8 cellular contexts compared by ENCODE assay signal in genomic region chr19:12932392-12933286, GRCh38. TPM values are rescaled to one million over a fixed set of nuclear protein-coding genes. Genes with fewer than 3 reads are reported as not detected.
DNase-seq lines count a peak whose midpoint lies in the region; ATAC-seq and TF ChIP-seq lines count a peak whose summit lies in the region.

No MANE protein-coding gene starts in this region.

- no peak for TF ChIP-seq CTCF in Calu3 (IDR thresholded peaks at IDR 0.05; ENCODE audit: unreplicated experiment)
- no peak for TF ChIP-seq CTCF in OCI-LY1 (IDR thresholded peaks at IDR 0.05; ENCODE audit: low read length)
- TF ChIP-seq CTCF in endothelial cell (IDR thresholded peaks at IDR 0.05; ENCODE audit: unreplicated experiment): no peak
- no peak for TF ChIP-seq CTCF in osteoblast (IDR thresholded peaks at IDR 0.05; ENCODE audit: extremely low read depth, low read depth, low read length)

- BruUV-seq in Calu3 (replicated peaks; lab: Mats Ljungman, UMichigan): no TSS peak

- peaks cover 48% of the 10 kb centered on the region for H3K36me3 Mint-ChIP-seq in Calu3 (ENCODE audit: insufficient read depth, unreplicated experiment)
- H3K36me3 Mint-ChIP-seq in endothelial cell (ENCODE audit: low read depth, unreplicated experiment): peaks cover 9% of the 10 kb centered on the region

- H3K4me1 Mint-ChIP-seq in Calu3 (ENCODE audit: low read depth, unreplicated experiment) (peaks cover 15% of the 10 kb centered on the region), endothelial cell (ENCODE audit: unreplicated experiment) (peaks cover 17% of the 10 kb centered on the region)

- H3K9me3 Mint-ChIP-seq in Calu3 (ENCODE audit: low read depth, unreplicated experiment) (no peaks in the 10 kb centered on the region), endothelial cell (ENCODE audit: unreplicated experiment) (no peaks in the 10 kb centered on the region)

- peaks cover 14% of the 10 kb centered on the region for H3F3A ChIP-seq in OCI-LY1 (ENCODE audit: insufficient read depth, low read length)

- H3K4me2 ChIP-seq in OCI-LY1 (ENCODE audit: low read length): peak overlapping the region; percentile 98
- peak overlapping the region; percentile 99 for H3K4me2 ChIP-seq in osteoblast (ENCODE audit: insufficient read depth, low read length)

- H3K4me3 Mint-ChIP-seq in Calu3 (ENCODE audit: low read depth, unreplicated experiment) (peak overlapping the region; percentile 90), endothelial cell (ENCODE audit: unreplicated experiment) (peak overlapping the region; percentile 98)

- H2AFZ ChIP-seq in OCI-LY1 (ENCODE audit: low read length) (no peak overlapping the region), osteoblast (ENCODE audit: low read length) (peak overlapping the region; percentile 95)

- H3K27me3 ChIP-seq in OCI-LY1 (ENCODE audit: insufficient read depth, low read length): no peaks in the 10 kb centered on the region
- no peaks in the 10 kb centered on the region for H3K27me3 ChIP-seq in osteoblast (ENCODE audit: insufficient read depth, low read length)

- H3K4me3 ChIP-seq in OCI-LY1 (ENCODE audit: low read depth, low read length, poor library complexity, severe bottlenecking): peak overlapping the region; percentile 97
- peak overlapping the region; percentile 98 for H3K4me3 ChIP-seq in osteoblast (ENCODE audit: insufficient read depth, low read length)

- peak overlapping the region; percentile 98 for H3K9ac ChIP-seq in OCI-LY1 (ENCODE audit: low read length)

- H3K9me3 ChIP-seq in OCI-LY1 (ENCODE audit: low read length) (no peaks in the 10 kb centered on the region), osteoblast (ENCODE audit: low read depth, low read length) (no peaks in the 10 kb centered on the region)

- CTCF ChIA-PET in Calu3 (lab: Charles Lee): interaction anchor here (0.6 to 0.7 kb wide), 2 partner anchors 10 to 175 kb away, joined by 4 to 9 read pairs; no protein-coding TSS in a partner anchor

- intact Hi-C loops in Calu3 (cut with micrococcal nuclease; ENCODE audit: unreplicated experiment): no loop called here

- H4K20me1 ChIP-seq in OCI-LY1 (ENCODE audit: insufficient read depth, low read length) (no peaks in the 10 kb centered on the region), osteoblast (ENCODE audit: insufficient read depth, low read length) (peaks cover 14% of the 10 kb centered on the region)

- H3K4me1 ChIP-seq in OCI-LY1 (ENCODE audit: insufficient read depth, low read length, severe bottlenecking): peaks cover 39% of the 10 kb centered on the region
- H3K4me1 ChIP-seq in osteoblast (ENCODE audit: insufficient read depth, low read length): peaks cover 12% of the 10 kb centered on the region

- no peaks in the 10 kb centered on the region for H3K9me2 ChIP-seq in OCI-LY1 (ENCODE audit: low read depth, low read length)

- DNase-seq in Calu3: no peak
- no peak for DNase-seq in endothelial cell (ENCODE audit: low spot score)
- DNase-seq in osteoblast (ENCODE audit: insufficient read length, low spot score, missing footprints): peak; percentile 80
- no peak for DNase-seq in stimulated activated naive CD4-positive, alpha-beta T cell (lab: John Stamatoyannopoulos, UW)
- no peak for DNase-seq in OCI-M2 (lab: John Stamatoyannopoulos, UW; ENCODE audit: unreplicated experiment)
- no peak for DNase-seq in stimulated activated CD4-positive, alpha-beta T cell treated with anti-CD3 and anti-CD28 coated beads, Interleukin-2, amount 100 ng/mL, for 48 hours

- H3K27ac Mint-ChIP-seq in Calu3 (ENCODE audit: unreplicated experiment) (peak overlapping the region; percentile 72), endothelial cell (ENCODE audit: unreplicated experiment) (peak overlapping the region; percentile 90)

- H3K36me3 ChIP-seq in OCI-LY1 (ENCODE audit: insufficient read depth, low read length): peaks cover 39% of the 10 kb centered on the region
- H3K36me3 ChIP-seq in osteoblast (ENCODE audit: insufficient read depth, low read length): peaks cover 23% of the 10 kb centered on the region

- ATAC-seq in GM19023 (IDR thresholded peaks at IDR 0.05; ENCODE audit: unreplicated experiment): no peak

- peaks cover 21% of the 10 kb centered on the region for H3K79me2 ChIP-seq in OCI-LY1 (ENCODE audit: insufficient read depth, low read length)
- H3K79me2 ChIP-seq in osteoblast (ENCODE audit: insufficient read depth, low read length): peaks cover 40% of the 10 kb centered on the region

- peak overlapping the region; percentile 50 for H3K27ac ChIP-seq in OCI-LY1 (ENCODE audit: low read depth, low read length, poor library complexity, severe bottlenecking)
- peak overlapping the region; percentile 83 for H3K27ac ChIP-seq in osteoblast (ENCODE audit: low read depth, low read length)

- H3K27me3 Mint-ChIP-seq in Calu3 (ENCODE audit: unreplicated experiment): no peaks in the 10 kb centered on the region
- peaks cover 10% of the 10 kb centered on the region for H3K27me3 Mint-ChIP-seq in endothelial cell (ENCODE audit: unreplicated experiment)

RNA-seq across cellular contexts. Expression of gene FARSA, which starts 0.9 kb away (rescaled TPM):
- total RNA-seq in Calu3 (2022): 72.8 and 75.5 TPM in 2 replicates
- 45.8 TPM for total RNA-seq in endothelial cell (ENCODE audit: unreplicated experiment)
- 41.0 and 47.8 TPM in 2 replicates for total RNA-seq in osteoblast

RNA-seq across cellular contexts. Expression of gene CALR, which starts 5.8 kb away (rescaled TPM):
- total RNA-seq in Calu3 (2022): 680 and 718 TPM in 2 replicates
- 963 TPM for total RNA-seq in endothelial cell (ENCODE audit: unreplicated experiment)
- total RNA-seq in osteoblast: 1,685 and 1,980 TPM in 2 replicates

RNA-seq across cellular contexts. Expression of gene RAD23A, which starts 13.0 kb away (rescaled TPM):
- 101 and 110 TPM in 2 replicates for total RNA-seq in Calu3 (2022)
- total RNA-seq in endothelial cell (ENCODE audit: unreplicated experiment): 44.7 TPM
- total RNA-seq in osteoblast: 80.2 and 84.0 TPM in 2 replicates

RNA-seq across cellular contexts. Expression of gene SYCE2, which starts 13.5 kb away (rescaled TPM):
- 1.1 TPM in 1 of 2 replicates, not detected in the other for total RNA-seq in Calu3 (2022)
- not detected for total RNA-seq in endothelial cell (ENCODE audit: unreplicated experiment)
- total RNA-seq in osteoblast: 0.29 TPM in 1 of 2 replicates, not detected in the other

RNA-seq across cellular contexts. Expression of gene GADD45GIP1, which starts 24.4 kb away (rescaled TPM):
- total RNA-seq in Calu3 (2022) (20.0 and 21.6 TPM in 2 replicates), endothelial cell (ENCODE audit: unreplicated experiment) (20.8 TPM), osteoblast (15.2 and 16.8 TPM in 2 replicates)
